ENCODE assay signal across 28 cellular contexts in genomic region chr3:51712511-51712931, GRCh38. TPM values are rescaled to one million over a fixed set of nuclear protein-coding genes. Genes with fewer than 3 reads are reported as not detected.
DNase-seq lines count a peak whose midpoint lies in the region; ATAC-seq and TF ChIP-seq lines count a peak whose summit lies in the region.
"Had no signal": no experiment of that assay in that cellular context is flagged by ENCODE, and none has a peak within 500 bp of the region (broad histone marks: within the 10 kb centered on the region; RNA-seq: fewer than 3 reads in every experiment).

No MANE protein-coding gene starts in this region.

- peak; percentile 22 for DNase-seq in activated naive CD8-positive, alpha-beta T cell treated with anti-CD3 and anti-CD28 coated beads, Interleukin-2, amount 10 ng/mL, durations not matched to agents 7 days and 5 days
- DNase-seq in activated naive CD8-positive, alpha-beta T cell treated with anti-CD3 and anti-CD28 coated beads, Interleukin-2, amount 50 U/mL, for 24 hours, result no peak
- peak; percentile 1 for DNase-seq in HuH-7 (ENCODE audit: low spot score)
- peak; percentile 28 for DNase-seq in endodermal cell
- peak; percentile 22 for DNase-seq in stomach
- no peak for DNase-seq in Kasumi-1 (lab: John Stamatoyannopoulos, UW)
- no peak for DNase-seq in activated CD8-positive, alpha-beta T cell treated with anti-CD3 and anti-CD28 coated beads, Interleukin-2, amount 10 ng/mL, durations not matched to agents 7 days and 5 days
- DNase-seq: activated CD4-positive, alpha-beta T cell treated with anti-CD3 and anti-CD28 coated beads, Interleukin-2, amount 10 ng/mL, durations not matched to agents 24 days and 14 days; body of pancreas; cerebellar nuclear complex; COR-L47; DMS79 treated with DMSO at 0.1 percent for 48 hours; left ventricle myocardium superior; midbrain; NCI-H1417 treated with DMSO at 0.1 percent for 48 hours; NCI-H2081; NCI-H226; spleen; transverse colon had no signal

- H3K4me1 Mint-ChIP-seq in activated naive CD8-positive, alpha-beta T cell treated with anti-CD3 and anti-CD28 coated beads, Interleukin-2, amount 10 ng/mL, durations not matched to agents 7 days and 5 days, result peaks cover 9% of the 10 kb centered on the region
- peaks cover 7% of the 10 kb centered on the region for H3K4me1 Mint-ChIP-seq in activated naive CD8-positive, alpha-beta T cell treated with anti-CD3 and anti-CD28 coated beads, Interleukin-2, amount 50 U/mL, for 24 hours
- H3K4me1 Mint-ChIP-seq in endodermal cell, result peaks cover 5% of the 10 kb centered on the region
- H3K4me1 Mint-ChIP-seq in activated CD8-positive, alpha-beta T cell treated with anti-CD3 and anti-CD28 coated beads, Interleukin-2, amount 10 ng/mL, durations not matched to agents 7 days and 5 days (ENCODE audit: low read depth), result no peaks in the 10 kb centered on the region

- no peak overlapping the region for H3K27ac Mint-ChIP-seq in activated naive CD8-positive, alpha-beta T cell treated with anti-CD3 and anti-CD28 coated beads, Interleukin-2, amount 10 ng/mL, durations not matched to agents 7 days and 5 days
- no peak overlapping the region for H3K27ac Mint-ChIP-seq in activated naive CD8-positive, alpha-beta T cell treated with anti-CD3 and anti-CD28 coated beads, Interleukin-2, amount 50 U/mL, for 24 hours
- no peak overlapping the region for H3K27ac Mint-ChIP-seq in endodermal cell
- H3K27ac Mint-ChIP-seq in activated CD8-positive, alpha-beta T cell treated with anti-CD3 and anti-CD28 coated beads, Interleukin-2, amount 10 ng/mL, durations not matched to agents 7 days and 5 days, result no peak overlapping the region
- H3K27ac Mint-ChIP-seq: activated CD4-positive, alpha-beta T cell treated with anti-CD3 and anti-CD28 coated beads, Interleukin-2, amount 10 ng/mL, durations not matched to agents 24 days and 14 days; activated T-helper 17 cell treated with anti-CD3 and anti-CD28 coated beads, Interleukin-2, amount 50 U/mL, for 72 hours; naive thymus-derived CD4-positive, alpha-beta T cell; T-helper 1 cell treated with Interleukin-12 subunit alpha and Interleukin-12 subunit beta and Interleukin-4 antibody, amounts not matched to agents 30 μg/mL and 1 μg/mL, for 36 hours had no signal

- H3K4me1 ChIP-seq in endodermal cell (ENCODE audit: control insufficient read depth, insufficient read depth, low read length) (peaks cover 4% of the 10 kb centered on the region), stomach (peaks cover 0 to 1% (median under 1%) of the 10 kb centered on the region in 4 donors)
- H3K4me1 ChIP-seq: body of pancreas had no signal

- no peaks in the 10 kb centered on the region for H3K36me3 Mint-ChIP-seq in activated naive CD8-positive, alpha-beta T cell treated with anti-CD3 and anti-CD28 coated beads, Interleukin-2, amount 10 ng/mL, durations not matched to agents 7 days and 5 days
- peaks cover 2% of the 10 kb centered on the region for H3K36me3 Mint-ChIP-seq in activated naive CD8-positive, alpha-beta T cell treated with anti-CD3 and anti-CD28 coated beads, Interleukin-2, amount 50 U/mL, for 24 hours (ENCODE audit: low read depth)
- H3K36me3 Mint-ChIP-seq in endodermal cell (ENCODE audit: low read depth), result peaks cover 23% of the 10 kb centered on the region
- H3K36me3 Mint-ChIP-seq in activated CD8-positive, alpha-beta T cell treated with anti-CD3 and anti-CD28 coated beads, Interleukin-2, amount 10 ng/mL, durations not matched to agents 7 days and 5 days (ENCODE audit: low read depth), result no peaks in the 10 kb centered on the region

- H3K27me3 ChIP-seq in endodermal cell (ENCODE audit: control insufficient read depth, insufficient read depth, low read length, poor library complexity, severe bottlenecking) (peaks cover 17% of the 10 kb centered on the region), stomach (peaks cover 0 to 12% (median 0%) of the 10 kb centered on the region in 3 donors)
- H3K27me3 ChIP-seq: body of pancreas, ovary, spleen had no signal

- H3K4me3 ChIP-seq in endodermal cell (ENCODE audit: low read length), result no peak overlapping the region
- H3K4me3 ChIP-seq in stomach, result no peak overlapping the region
- H3K4me3 ChIP-seq: BLaER1 treated with 17β-estradiol and CSF1 and Interleukin-3, amounts not matched to agents 10 nM and 100 nM; body of pancreas; ovary; spleen; transverse colon had no signal

- intact Hi-C loops in stomach (cut with DNase I; ENCODE audit: low total_unique reads), result no loop called here

- 95 to 97% methylated on average over 16 to 20 of the region's 20 CpGs for WGBS in endodermal cell (ENCODE audit: insufficient coverage in 1 of 2, insufficient read length in 1 of 2), 2 experiments
- WGBS in stomach, 5 donors, result 94 to 96% (median 95%) methylated on average over 12 to 20 of the region's 20 CpGs

- no peaks in the 10 kb centered on the region for H3K9me3 ChIP-seq in endodermal cell (ENCODE audit: control insufficient read depth, low read length)
- H3K9me3 ChIP-seq in stomach, result no peaks in the 10 kb centered on the region
- H3K9me3 ChIP-seq: BLaER1 treated with 17β-estradiol and CSF1 and Interleukin-3, amounts not matched to agents 10 nM and 100 nM; body of pancreas; ovary; spleen; transverse colon had no signal

- no peaks in the 10 kb centered on the region for H3K9me3 Mint-ChIP-seq in activated naive CD8-positive, alpha-beta T cell treated with anti-CD3 and anti-CD28 coated beads, Interleukin-2, amount 10 ng/mL, durations not matched to agents 7 days and 5 days
- H3K9me3 Mint-ChIP-seq in activated naive CD8-positive, alpha-beta T cell treated with anti-CD3 and anti-CD28 coated beads, Interleukin-2, amount 50 U/mL, for 24 hours, result no peaks in the 10 kb centered on the region
- no peaks in the 10 kb centered on the region for H3K9me3 Mint-ChIP-seq in endodermal cell
- no peaks in the 10 kb centered on the region for H3K9me3 Mint-ChIP-seq in activated CD8-positive, alpha-beta T cell treated with anti-CD3 and anti-CD28 coated beads, Interleukin-2, amount 10 ng/mL, durations not matched to agents 7 days and 5 days (ENCODE audit: insufficient read depth)
- H3K9me3 Mint-ChIP-seq: activated CD4-positive, alpha-beta T cell treated with anti-CD3 and anti-CD28 coated beads, Interleukin-2, amount 10 ng/mL, durations not matched to agents 24 days and 14 days; activated T-helper 17 cell treated with anti-CD3 and anti-CD28 coated beads, Interleukin-2, amount 50 U/mL, for 72 hours; naive thymus-derived CD4-positive, alpha-beta T cell; T-helper 1 cell treated with Interleukin-12 subunit alpha and Interleukin-12 subunit beta and Interleukin-4 antibody, amounts not matched to agents 30 μg/mL and 1 μg/mL, for 36 hours had no signal

- CTCF ChIA-PET in activated CD8-positive, alpha-beta T cell treated with anti-CD3 and anti-CD28 coated beads, Interleukin-2, amount 10 ng/mL, durations not matched to agents 7 days and 5 days (lab: Charles Lee), result interaction anchor here (1.3 kb wide), 1 partner anchor 87 kb away, joined by 5 read pairs; no protein-coding TSS in a partner anchor

- H3K9ac ChIP-seq in endodermal cell (ENCODE audit: extremely low read depth, low read length, poor library complexity, severe bottlenecking), result no peak overlapping the region
- H3K9ac ChIP-seq: BLaER1 treated with 17β-estradiol and CSF1 and Interleukin-3, amounts not matched to agents 10 nM and 100 nM; KMS-11 had no signal

- H3K27ac ChIP-seq in endodermal cell (ENCODE audit: low read depth, low read length) (no peak overlapping the region), stomach (no peak overlapping the region)
- H3K27ac ChIP-seq: BLaER1 treated with 17β-estradiol and CSF1 and Interleukin-3, amounts not matched to agents 10 nM and 100 nM; body of pancreas; epithelial cell of prostate; KMS-11; ovary; spleen; transverse colon had no signal

- peaks cover 6% of the 10 kb centered on the region for H3K27me3 Mint-ChIP-seq in activated naive CD8-positive, alpha-beta T cell treated with anti-CD3 and anti-CD28 coated beads, Interleukin-2, amount 10 ng/mL, durations not matched to agents 7 days and 5 days
- H3K27me3 Mint-ChIP-seq in activated naive CD8-positive, alpha-beta T cell treated with anti-CD3 and anti-CD28 coated beads, Interleukin-2, amount 50 U/mL, for 24 hours, result peaks cover 2% of the 10 kb centered on the region
- peaks cover 19% of the 10 kb centered on the region for H3K27me3 Mint-ChIP-seq in endodermal cell (ENCODE audit: insufficient read depth)
- H3K27me3 Mint-ChIP-seq in activated CD8-positive, alpha-beta T cell treated with anti-CD3 and anti-CD28 coated beads, Interleukin-2, amount 10 ng/mL, durations not matched to agents 7 days and 5 days (ENCODE audit: low read depth), result peaks cover 3% of the 10 kb centered on the region
- H3K27me3 Mint-ChIP-seq: activated T-helper 17 cell treated with anti-CD3 and anti-CD28 coated beads, Interleukin-2, amount 50 U/mL, for 72 hours had no signal

- TF ChIP-seq POLR2A in stomach (IDR thresholded peaks at IDR 0.05), result no peak

- TF ChIP-seq EP300 in stomach (IDR thresholded peaks at IDR 0.05), result no peak

- POLR2A ChIA-PET in activated naive CD8-positive, alpha-beta T cell treated with anti-CD3 and anti-CD28 coated beads, Interleukin-2, amount 10 ng/mL, durations not matched to agents 7 days and 5 days (lab: Charles Lee), result no interaction called here
- POLR2A ChIA-PET in activated CD8-positive, alpha-beta T cell treated with anti-CD3 and anti-CD28 coated beads, Interleukin-2, amount 10 ng/mL, durations not matched to agents 7 days and 5 days (lab: Charles Lee), result no interaction called here

- ATAC-seq in activated naive CD8-positive, alpha-beta T cell treated with anti-CD3 and anti-CD28 coated beads, Interleukin-2, amount 10 ng/mL, durations not matched to agents 7 days and 5 days (ENCODE audit: low read depth), result no peak
- no peak for ATAC-seq in activated naive CD8-positive, alpha-beta T cell treated with anti-CD3 and anti-CD28 coated beads, Interleukin-2, amount 50 U/mL, for 24 hours
- no peak for ATAC-seq in activated CD8-positive, alpha-beta T cell treated with anti-CD3 and anti-CD28 coated beads, Interleukin-2, amount 10 ng/mL, durations not matched to agents 7 days and 5 days
- ATAC-seq: activated T-helper 17 cell treated with anti-CD3 and anti-CD28 coated beads, Interleukin-2, amount 50 U/mL, for 72 hours; body of pancreas; HCT116; left ventricle myocardium superior; naive thymus-derived CD4-positive, alpha-beta T cell had no signal

- no peak overlapping the region for H3K4me3 Mint-ChIP-seq in activated naive CD8-positive, alpha-beta T cell treated with anti-CD3 and anti-CD28 coated beads, Interleukin-2, amount 10 ng/mL, durations not matched to agents 7 days and 5 days
- no peak overlapping the region for H3K4me3 Mint-ChIP-seq in activated naive CD8-positive, alpha-beta T cell treated with anti-CD3 and anti-CD28 coated beads, Interleukin-2, amount 50 U/mL, for 24 hours
- no peak overlapping the region for H3K4me3 Mint-ChIP-seq in endodermal cell
- H3K4me3 Mint-ChIP-seq in activated CD8-positive, alpha-beta T cell treated with anti-CD3 and anti-CD28 coated beads, Interleukin-2, amount 10 ng/mL, durations not matched to agents 7 days and 5 days, result no peak overlapping the region
- H3K4me3 Mint-ChIP-seq: activated CD4-positive, alpha-beta T cell treated with anti-CD3 and anti-CD28 coated beads, Interleukin-2, amount 10 ng/mL, durations not matched to agents 24 days and 14 days; activated T-helper 17 cell treated with anti-CD3 and anti-CD28 coated beads, Interleukin-2, amount 50 U/mL, for 72 hours; naive thymus-derived CD4-positive, alpha-beta T cell; T-helper 1 cell treated with Interleukin-12 subunit alpha and Interleukin-12 subunit beta and Interleukin-4 antibody, amounts not matched to agents 30 μg/mL and 1 μg/mL, for 36 hours had no signal

- peaks cover 25% of the 10 kb centered on the region for H3K36me3 ChIP-seq in endodermal cell (ENCODE audit: control insufficient read depth, insufficient read depth, low read length)
- no peaks in the 10 kb centered on the region for H3K36me3 ChIP-seq in stomach
- H3K36me3 ChIP-seq: BLaER1 treated with 17β-estradiol and CSF1 and Interleukin-3, amounts not matched to agents 10 nM and 100 nM; ovary; spleen; transverse colon had no signal

- no peak for TF ChIP-seq CTCF in endodermal cell (conservative IDR thresholded peaks at IDR 0.05)
- no peak for TF ChIP-seq CTCF in stomach (IDR thresholded peaks at IDR 0.05)

RNA-seq across cellular contexts. Expression of gene GRM2, which starts 5.7 kb away (rescaled TPM):
- total RNA-seq in activated naive CD8-positive, alpha-beta T cell treated with anti-CD3 and anti-CD28 coated beads, Interleukin-2, amount 10 ng/mL, durations not matched to agents 7 days and 5 days, result 1 to 10 TPM; 1.4 to 2.2 TPM
- 1 to 10 TPM; 3.9 to 7.4 TPM for total RNA-seq in endodermal cell
- 6.0 TPM for polyA plus RNA-seq in endodermal cell (2013, experiment 1 of 2)
- polyA plus RNA-seq in endodermal cell (2013, experiment 2 of 2), result 4.7 TPM
- under 1 TPM in 2 of 5 donors, not detected in 3; 0.37 to 0.58 TPM for total RNA-seq in stomach
- under 1 TPM in 2 of 3 donors, not detected in 1; 0.06 to 0.15 TPM for polyA plus RNA-seq in stomach
- total RNA-seq in activated CD8-positive, alpha-beta T cell treated with anti-CD3 and anti-CD28 coated beads, Interleukin-2, amount 10 ng/mL, durations not matched to agents 7 days and 5 days, result 1 to 10 TPM; 1.1 to 1.7 TPM
- total RNA-seq: SK-MEL-5 had no signal

RNA-seq across cellular contexts. Expression of gene TEX264, which starts 41.5 kb away (rescaled TPM):
- total RNA-seq in activated naive CD8-positive, alpha-beta T cell treated with anti-CD3 and anti-CD28 coated beads, Interleukin-2, amount 10 ng/mL, durations not matched to agents 7 days and 5 days, result 10 to 100 TPM; 49.3 to 49.8 TPM
- 10 to 100 TPM; 21.1 to 24.9 TPM for total RNA-seq in endodermal cell
- polyA plus RNA-seq in endodermal cell (2013, experiment 1 of 2), result 17.6 TPM
- polyA plus RNA-seq in endodermal cell (2013, experiment 2 of 2), result 12.9 TPM
- 10 to 100 TPM; 18.7 to 73.0 (median 34.3) TPM for total RNA-seq in stomach
- 10 to 100 TPM; 34.5 to 60.1 (median 60.1) TPM for polyA plus RNA-seq in stomach
- total RNA-seq in activated CD8-positive, alpha-beta T cell treated with anti-CD3 and anti-CD28 coated beads, Interleukin-2, amount 10 ng/mL, durations not matched to agents 7 days and 5 days, result 10 to 100 TPM; 62.6 to 65.0 TPM

Comparison
In these comparisons a context has a peak if more than half of its experiments do, and no peak if none do; other contexts are left out.
1. DNase-seq: peak in activated naive CD8-positive, alpha-beta T cell treated with anti-CD3 and anti-CD28 coated beads, Interleukin-2, amount 10 ng/mL, durations not matched to agents 7 days and 5 days (single experiment), HuH-7 (single experiment), endodermal cell (single experiment) and stomach (single experiment); none in activated naive CD8-positive, alpha-beta T cell treated with anti-CD3 and anti-CD28 coated beads, Interleukin-2, amount 50 U/mL, for 24 hours (single experiment), Kasumi-1 (0 of 2) and activated CD8-positive, alpha-beta T cell treated with anti-CD3 and anti-CD28 coated beads, Interleukin-2, amount 10 ng/mL, durations not matched to agents 7 days and 5 days (single experiment).